9 cellular contexts compared by ENCODE assay signal in genomic region chr20:52160049-52160448, GRCh38.
"Had no signal": no experiment of that assay in that cellular context is flagged by ENCODE, and none has a peak within 500 bp of the region (broad histone marks: within the 10 kb centered on the region; RNA-seq: fewer than 3 reads in every experiment).

No MANE protein-coding gene starts in this region.

- H3K4me3 ChIP-seq: GM23248, HAP-1 had no signal

- DNase-seq: GM23248, GOT3, H7, HFFc6 had no signal

- H3K4me3 Mint-ChIP-seq: HFFc6, IgD-negative memory B cell had no signal

- H3K27ac ChIP-seq: GM23248, HL-60 had no signal

- H3K27me3 Mint-ChIP-seq: IgD-negative memory B cell had no signal

- H3K27ac Mint-ChIP-seq: HFFc6 had no signal

- ATAC-seq: HCT116, HepG2 had no signal

- H3K4me1 ChIP-seq: HAP-1 had no signal

- H3K4me1 Mint-ChIP-seq: IgD-negative memory B cell had no signal
